25 cellular contexts compared by ENCODE assay signal in genomic region chr2:194714541-194714940, GRCh38.
"Had no signal": no experiment of that assay in that cellular context is flagged by ENCODE, and none has a peak within 500 bp of the region (broad histone marks: within the 10 kb centered on the region; RNA-seq: fewer than 3 reads in every experiment).

No MANE protein-coding gene starts in this region.

- H3K27me3 ChIP-seq: colonic mucosa, esophagus squamous epithelium, gastrocnemius medialis, neural progenitor cell, right lobe of liver, suprapubic skin, transverse colon, upper lobe of right lung, vagina had no signal

- DNase-seq: colonic mucosa; effector CD8-positive, alpha-beta T cell; endodermal cell; esophagus squamous epithelium; gastrocnemius medialis; head of caudate nucleus; kidney; mesenchymal stem cell; mucosa of descending colon; naive B cell; right lobe of liver; small intestine; stimulated activated CD4-positive, alpha-beta T cell treated with anti-CD3 and anti-CD28 coated beads, Interleukin-15, amount 100 ng/mL, for 24 hours; stimulated activated CD4-positive, alpha-beta T cell treated with anti-CD3 and anti-CD28 coated beads, Interleukin-2, amount 100 ng/mL, for 48 hours; stimulated activated CD8-positive, alpha-beta memory T cell treated with anti-CD3 and anti-CD28 coated beads, Interleukin-4, amount 100 ng/mL, for 48 hours; stimulated activated naive CD4-positive, alpha-beta T cell; stimulated activated naive CD8-positive, alpha-beta T cell treated with anti-CD3 and anti-CD28 coated beads, Interleukin-15, amount 100 ng/mL, for 72 hours; transverse colon; upper lobe of right lung had no signal

- H3K4me3 ChIP-seq: colonic mucosa, esophagus squamous epithelium, gastrocnemius medialis, lung, mucosa of descending colon, neural progenitor cell, right lobe of liver, suprapubic skin, transverse colon, upper lobe of right lung, vagina had no signal

- ATAC-seq: gastrocnemius medialis; left lobe of liver; mucosa of descending colon; natural killer cell treated with Interleukin-12 subunit alpha and Interleukin-12 subunit beta and Interleukin-15 and Interleukin-18, amount 100 ng/mL, for 72 hours; right lobe of liver; stimulated activated naive CD8-positive, alpha-beta T cell treated with anti-CD3 and anti-CD28 coated beads, Interleukin-15, amount 100 ng/mL, for 72 hours; upper lobe of right lung had no signal

- FAIRE-seq: kidney, small intestine had no signal

- H3K36me3 ChIP-seq: colonic mucosa, esophagus squamous epithelium, gastrocnemius medialis, neural progenitor cell, right lobe of liver, suprapubic skin, transverse colon, upper lobe of right lung, vagina had no signal
